In the genomic region with DNA sequence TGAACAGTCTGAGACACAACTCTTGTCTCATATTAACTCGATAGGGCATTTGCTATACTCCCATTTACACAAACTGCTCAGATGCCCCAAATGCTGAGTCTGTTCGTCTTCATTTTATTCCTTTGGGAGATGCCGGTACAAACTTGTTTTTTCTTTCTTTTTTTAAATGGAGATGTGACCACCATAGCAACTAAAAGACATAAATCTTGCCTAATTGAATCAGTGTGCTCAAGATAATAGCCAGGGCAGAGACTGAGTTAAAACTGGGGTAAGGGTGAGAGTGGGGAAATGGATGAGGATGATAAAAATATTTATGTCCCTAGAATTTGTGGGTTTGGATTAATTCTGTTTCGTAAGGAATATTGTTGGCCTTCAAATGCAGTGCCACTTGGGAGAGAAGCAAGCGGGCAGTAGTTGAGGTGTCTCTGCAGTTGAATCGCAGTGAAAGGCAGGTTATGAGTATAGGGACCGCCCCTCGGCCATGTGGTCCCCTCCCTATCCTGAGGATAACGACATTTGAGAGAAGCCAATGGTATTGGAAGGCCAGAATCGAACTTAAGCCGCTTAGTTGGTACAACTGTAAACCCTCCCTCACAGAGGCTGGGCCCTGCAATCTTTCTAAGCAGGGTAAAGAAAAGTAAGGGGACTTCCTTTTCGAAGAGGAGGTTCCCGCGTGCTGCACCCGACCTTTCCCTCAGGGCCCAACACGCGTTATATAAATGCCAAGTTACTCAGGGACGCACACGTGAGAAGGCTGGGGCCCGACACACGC, we compare ENCODE assay signal across 8 cellular contexts. TPM values are rescaled to one million over a fixed set of nuclear protein-coding genes. Genes with fewer than 3 reads are reported as not detected.
DNase-seq lines count a peak whose midpoint lies in the region; TF ChIP-seq lines count a peak whose summit lies in the region.

No MANE protein-coding gene starts in this region.

- no peaks in the 10 kb centered on the region for H3K9me2 ChIP-seq in GM23248 (ENCODE audit: insufficient read depth)

- H3K9ac ChIP-seq in GM23248, result peak overlapping the region; percentile 70

- H3K79me2 ChIP-seq in GM23248 (ENCODE audit: insufficient read depth), result no peaks in the 10 kb centered on the region

- peaks cover 13% of the 10 kb centered on the region for H3K4me1 Mint-ChIP-seq in brain

- peak overlapping the region in 1 of 5 experiments; percentile 90 for H3K4me3 Mint-ChIP-seq in brain

- no peaks in the 10 kb centered on the region for H3K4me1 ChIP-seq in GM23248 (ENCODE audit: insufficient read depth)
- 0 out of 2 replicates have a peak, but pooled peaks cover 2% of the 10 kb centered on the region for H3K4me1 ChIP-seq in SJCRH30

- H3K9me3 Mint-ChIP-seq in brain, result peaks cover 2 to 10% (median 5%) of the 10 kb centered on the region in 5 experiments

- peaks cover 10% of the 10 kb centered on the region for H3K27me3 Mint-ChIP-seq in brain

- H3F3A ChIP-seq in GM23248 (ENCODE audit: insufficient read depth), result peaks cover 11% of the 10 kb centered on the region

- no peaks in the 10 kb centered on the region for H3K36me3 Mint-ChIP-seq in brain

- H3K27me3 ChIP-seq in GM23248 (replicated peaks; ENCODE audit: insufficient read depth), result no peaks in the 10 kb centered on the region
- no peaks in the 10 kb centered on the region for H3K27me3 ChIP-seq in SJCRH30

- WGBS in GM23248 (ENCODE audit: low coverage in 1 of 2, low lambda C conversion rate in 2 of 2, missing lambda C conversion rate in 2 of 2), 2 experiments, result 19 to 20% methylated on average over 21 of the region's 21 CpGs

- peak overlapping the region; percentile 93 for H2AFZ ChIP-seq in GM23248

- no peak for TF ChIP-seq CTCF in LNCaP clone FGC (IDR thresholded peaks at IDR 0.05; ENCODE audit: control insufficient read depth, extremely low read depth, insufficient read depth)
- TF ChIP-seq CTCF in brain (conservative IDR thresholded peaks at IDR 0.05), result no peak

- H4K20me1 ChIP-seq in GM23248 (ENCODE audit: insufficient read depth), result no peaks in the 10 kb centered on the region

- H3K36me3 ChIP-seq in GM23248 (ENCODE audit: low read depth) (no peaks in the 10 kb centered on the region), SJCRH30 (no peaks in the 10 kb centered on the region)

- H3K9me3 ChIP-seq in GM23248 (ENCODE audit: low read depth) (no peaks in the 10 kb centered on the region), SJCRH30 (replicated peaks) (no peaks in the 10 kb centered on the region)

- DNase-seq in GDM1 (lab: John Stamatoyannopoulos, UW), result peak; percentile 80
- DNase-seq in GM23248, result no peak
- no peak for DNase-seq in LNCaP clone FGC (ENCODE audit: low read depth)
- DNase-seq in SJCRH30, result peak in 1 of 2 experiments; percentile 71
- peak; percentile 64 for DNase-seq in islet precursor cell
- DNase-seq in stimulated activated CD4-positive, alpha-beta T cell treated with anti-CD3 and anti-CD28 coated beads, Interleukin-4, amount 100 ng/mL, for 24 hours, result peak; percentile 72
- no peak for DNase-seq in hippocampal formation (lab: John Stamatoyannopoulos, UW)

- peak overlapping the region; percentile 78 for H3K4me3 ChIP-seq in GM23248
- peak overlapping the region; percentile 90 for H3K4me3 ChIP-seq in LNCaP clone FGC (ENCODE audit: low read depth, low read length)
- H3K4me3 ChIP-seq in SJCRH30, result peak overlapping the region; percentile 75

- H3K27ac Mint-ChIP-seq in brain, result peak overlapping the region; percentile 66 to 91 (median 89)

- peak overlapping the region; percentile 71 for H3K4me2 ChIP-seq in GM23248 (ENCODE audit: unreplicated experiment)

- H3K27ac ChIP-seq in GM23248 (no peak overlapping the region), SJCRH30 (peak overlapping the region; percentile 84)

- in situ Hi-C loops in GM23248 (cut with MboI), result loop anchor here (25.0 kb wide), 1 partner anchor 239 kb away; no protein-coding TSS in a partner anchor

RNA-seq across cellular contexts. Expression of a gene that starts 0.8 kb away (rescaled TPM):
- 0.32 and 0.63 TPM in 2 replicates for total RNA-seq in GM23248 (2014; rRNA removed; shearing (Covaris generic))
- polyA plus RNA-seq in GM23248 (2016; fragmentation: Nextera tagmentation; extraction: Ambion mirVana) (0.33 and 0.54 TPM in 2 replicates), brain (ENCODE audit: insufficient read depth, low read depth, low replicate concordance) (7.0 TPM)
- 6.5 and 9.2 TPM in 2 replicates for total RNA-seq in SJCRH30 (2014; rRNA removed; shearing (Covaris generic))

Comparison
In these comparisons a context has a peak if more than half of its experiments do, and no peak if none do; other contexts are left out.
1. DNase-seq: peak in GDM1 (single experiment), islet precursor cell (single experiment) and stimulated activated CD4-positive, alpha-beta T cell treated with anti-CD3 and anti-CD28 coated beads, Interleukin-4, amount 100 ng/mL, for 24 hours (single experiment); none in GM23248 (single experiment), LNCaP clone FGC (single experiment) and hippocampal formation (0 of 2).
2. Peak in every context shown above with its lines, with median percentiles within 50 percentile points of each other: H3K4me3 ChIP-seq.